In genomic region chr6:43608310-43608763, GRCh38 we compare ENCODE assay signal across 1 cellular context.
TF ChIP-seq lines count a peak whose summit lies in the region.

No MANE protein-coding gene starts in this region.

TF ChIP-seq in IMR-90, 13 proteins besides CTCF, POLR2A, EP300 and RAD21 (continued from another document):
- TF ChIP-seq USF2 (IDR thresholded peaks at IDR 0.05; ENCODE audit: low read depth, low read length) = no peak
- TF ChIP-seq CHD1 (IDR thresholded peaks at IDR 0.05; ENCODE audit: low read depth, low read length) = no peak
- peak; percentile 55; the same call in 1 of the 2 replicates for TF ChIP-seq SMC3 (IDR thresholded peaks at IDR 0.05; ENCODE audit: low read depth, low read length)
- 0 out of 2 replicates have a peak, but pooled peaks have one; percentile 6 for TF ChIP-seq CEBPB (IDR thresholded peaks at IDR 0.05; ENCODE audit: low read depth, low read length)
